ENCODE assay signal across 11 cellular contexts in genomic region chr12:64782181-64782580, GRCh38. TPM values are rescaled to one million over a fixed set of nuclear protein-coding genes. Genes with fewer than 3 reads are reported as not detected.
A peak's percentile ranks its signal among the peaks of the same experiment; 100 is the strongest.
DNase-seq lines count a peak whose midpoint lies in the region; ATAC-seq, FAIRE-seq and TF ChIP-seq lines count a peak whose summit lies in the region.
"Had no signal": no experiment of that assay in that cellular context is flagged by ENCODE, and none has a peak within 500 bp of the region (broad histone marks: within the 10 kb centered on the region; RNA-seq: fewer than 3 reads in every experiment).

No MANE protein-coding gene starts in this region.

- no peaks in the 10 kb centered on the region for H3K9me3 Mint-ChIP-seq in activated CD4-positive, alpha-beta T cell treated with anti-CD3 and anti-CD28 coated beads, Interleukin-2, amount 10 ng/mL, durations not matched to agents 7 days and 5 days

- peak overlapping the region; percentile 63 for H3K4me3 Mint-ChIP-seq in activated CD4-positive, alpha-beta T cell treated with anti-CD3 and anti-CD28 coated beads, Interleukin-2, amount 10 ng/mL, durations not matched to agents 7 days and 5 days

- POLR2A ChIA-PET in activated CD4-positive, alpha-beta T cell treated with anti-CD3 and anti-CD28 coated beads, Interleukin-2, amount 10 ng/mL, durations not matched to agents 7 days and 5 days (lab: Charles Lee): no interaction called here

- H3K36me3 ChIP-seq in Peyer's patch (no peaks in the 10 kb centered on the region), gastroesophageal sphincter (no peaks in the 10 kb centered on the region), small intestine (ENCODE audit: control insufficient read depth in 2 of 2, insufficient read depth in 2 of 2, low read length in 2 of 2) (no peaks in the 10 kb centered on the region), tibial nerve (no peaks in the 10 kb centered on the region)
- H3K36me3 ChIP-seq: sigmoid colon had no signal

- H3K9me3 ChIP-seq in Peyer's patch (no peaks in the 10 kb centered on the region), gastroesophageal sphincter (no peaks in the 10 kb centered on the region), small intestine (ENCODE audit: control insufficient read depth, low read depth) (no peaks in the 10 kb centered on the region), tibial nerve (no peaks in the 10 kb centered on the region)
- H3K9me3 ChIP-seq: sigmoid colon had no signal

- no peak overlapping the region for H3K27ac ChIP-seq in Peyer's patch
- no peak overlapping the region for H3K27ac ChIP-seq in gastroesophageal sphincter
- no peak overlapping the region for H3K27ac ChIP-seq in small intestine (ENCODE audit: low read depth in 1 of 2, low read length in 1 of 2)
- no peak overlapping the region for H3K27ac ChIP-seq in tibial nerve
- H3K27ac ChIP-seq: sigmoid colon had no signal

- CTCF ChIA-PET in activated CD4-positive, alpha-beta T cell treated with anti-CD3 and anti-CD28 coated beads, Interleukin-2, amount 10 ng/mL, durations not matched to agents 7 days and 5 days (lab: Charles Lee): interaction anchor here (1.4 kb wide), 1 partner anchor 14 kb away, joined by 6 read pairs; no protein-coding TSS in a partner anchor

- H3K4me1 ChIP-seq in Peyer's patch: peaks cover 0 to 24% (median 4%) of the 10 kb centered on the region in 4 donors
- peaks cover 0 to 26% (median 3%) of the 10 kb centered on the region in 3 donors for H3K4me1 ChIP-seq in gastroesophageal sphincter
- H3K4me1 ChIP-seq in small intestine (ENCODE audit: control insufficient read depth in 2 of 2, insufficient read depth in 1 of 2, low read depth in 1 of 2, low read length in 1 of 2): peaks cover 0 to 2% of the 10 kb centered on the region in 2 donors
- peaks cover 0 to 23% (median 14%) of the 10 kb centered on the region in 4 donors for H3K4me1 ChIP-seq in tibial nerve

- H3K4me3 ChIP-seq in Peyer's patch (peak overlapping the region in 3 of 4 donors; percentile 46 to 87 (median 74)), gastroesophageal sphincter (peak overlapping the region; percentile 11 to 67), small intestine (ENCODE audit: low read depth in 1 of 2, low read length in 2 of 2) (peak overlapping the region in 1 of 2 donors; percentile 72), tibial nerve (peak overlapping the region in 2 of 4 donors; percentile 60 to 61)

- peaks cover 2% of the 10 kb centered on the region for H3K36me3 Mint-ChIP-seq in activated CD4-positive, alpha-beta T cell treated with anti-CD3 and anti-CD28 coated beads, Interleukin-2, amount 10 ng/mL, durations not matched to agents 7 days and 5 days (ENCODE audit: low read depth)

- no peak overlapping the region for H3K27ac Mint-ChIP-seq in activated CD4-positive, alpha-beta T cell treated with anti-CD3 and anti-CD28 coated beads, Interleukin-2, amount 10 ng/mL, durations not matched to agents 7 days and 5 days

- TF ChIP-seq POLR2A in Peyer's patch (IDR thresholded peaks at IDR 0.05): no peak
- no peak for TF ChIP-seq POLR2A in gastroesophageal sphincter (IDR thresholded peaks at IDR 0.05)
- no peak for TF ChIP-seq POLR2A in tibial nerve (IDR thresholded peaks at IDR 0.05)

- ATAC-seq in gastroesophageal sphincter (no peak), omental fat pad (ENCODE audit: low FRiP score) (no peak)

- H3K27me3 ChIP-seq in Peyer's patch: no peaks in the 10 kb centered on the region
- peaks cover 67% of the 10 kb centered on the region for H3K27me3 ChIP-seq in gastroesophageal sphincter
- H3K27me3 ChIP-seq in small intestine (ENCODE audit: control insufficient read depth in 2 of 2, insufficient read depth in 2 of 2, low read length in 2 of 2): peaks cover 0 to 6% of the 10 kb centered on the region in 2 donors
- peaks cover 0 to 48% of the 10 kb centered on the region in 2 donors for H3K27me3 ChIP-seq in tibial nerve

- peaks cover 15% of the 10 kb centered on the region for H3K4me1 Mint-ChIP-seq in activated CD4-positive, alpha-beta T cell treated with anti-CD3 and anti-CD28 coated beads, Interleukin-2, amount 10 ng/mL, durations not matched to agents 7 days and 5 days

- TF ChIP-seq CTCF in Peyer's patch (IDR thresholded peaks at IDR 0.05) (no peak), gastroesophageal sphincter (IDR thresholded peaks at IDR 0.05) (no peak), omental fat pad (IDR thresholded peaks at IDR 0.05) (no peak), tibial nerve (IDR thresholded peaks at IDR 0.05) (no peak)

- peaks cover 69% of the 10 kb centered on the region for H3K27me3 Mint-ChIP-seq in activated CD4-positive, alpha-beta T cell treated with anti-CD3 and anti-CD28 coated beads, Interleukin-2, amount 10 ng/mL, durations not matched to agents 7 days and 5 days

- FAIRE-seq in small intestine (lab: Jason Lieb, UNC): no peak

- no peak for DNase-seq in activated CD4-positive, alpha-beta T cell treated with anti-CD3 and anti-CD28 coated beads, Interleukin-2, amount 10 ng/mL, durations not matched to agents 7 days and 5 days
- no peak for DNase-seq in activated CD4-positive, alpha-beta T cell treated with anti-CD3 and anti-CD28 coated beads for 48 hours
- DNase-seq in Peyer's patch (no peak), small intestine (peak; percentile 18), omental fat pad (ENCODE audit: low spot score) (no peak), NCI-H1092 treated with DMSO at 0.1 percent for 48 hours (lab: John Stamatoyannopoulos, UW) (no peak), tibial nerve (ENCODE audit: low spot score in 2 of 2) (no peak)
- DNase-seq: activated CD8-positive, alpha-beta memory T cell treated with anti-CD3 and anti-CD28 coated beads, Interleukin-2, amount 50 U/mL, for 4 hours; NCI-H524; sigmoid colon had no signal

- WGBS in gastroesophageal sphincter (ENCODE audit: low coverage in 1 of 2), 2 donors: 55 to 57% methylated on average over 2 to 3 of the region's 3 CpGs
- WGBS in small intestine, 3 donors: 6 to 19% (median 6%) methylated on average over 3 of the region's 3 CpGs
- 37 to 49% methylated on average over 3 of the region's 3 CpGs for WGBS in tibial nerve, 2 donors

- TF ChIP-seq EP300 in gastroesophageal sphincter (IDR thresholded peaks at IDR 0.05): no peak
- no peak for TF ChIP-seq EP300 in tibial nerve (IDR thresholded peaks at IDR 0.05)

RNA-seq across cellular contexts. Expression of gene GNS, which starts 23.0 kb away (rescaled TPM):
- total RNA-seq in activated CD4-positive, alpha-beta T cell treated with anti-CD3 and anti-CD28 coated beads, Interleukin-2, amount 10 ng/mL, durations not matched to agents 7 days and 5 days: 10 to 100 TPM; 25.3 to 31.3 TPM
- total RNA-seq in Peyer's patch: 100 to 1,000 TPM in 2 of 4 donors, 10 to 100 TPM in 2; 19.8 to 146 (median 102) TPM
- 100 to 1,000 TPM in 1 of 4 donors, 10 to 100 TPM in 3; 69.3 to 116 (median 89.7) TPM for total RNA-seq in gastroesophageal sphincter
- polyA plus RNA-seq in small intestine: 10 to 100 TPM in 1 of 3 donors, 1 to 10 TPM in 2; 8.3 to 38.2 (median 9.7) TPM
- total RNA-seq in omental fat pad: 100 to 1,000 TPM; 131 to 204 (median 172) TPM
- 10 to 100 TPM; 72.2 to 88.4 (median 81.4) TPM for total RNA-seq in tibial nerve

RNA-seq across cellular contexts. Expression of gene TBC1D30, which starts 42.3 kb away (rescaled TPM):
- total RNA-seq in activated CD4-positive, alpha-beta T cell treated with anti-CD3 and anti-CD28 coated beads, Interleukin-2, amount 10 ng/mL, durations not matched to agents 7 days and 5 days: under 1 TPM; 0.19 to 0.20 TPM
- total RNA-seq in Peyer's patch: 10 to 100 TPM in 3 of 4 donors, 1 to 10 TPM in 1; 7.8 to 16.8 (median 10.9) TPM
- total RNA-seq in gastroesophageal sphincter: 1 to 10 TPM in 3 of 4 donors, under 1 TPM in 1; 0.35 to 6.7 (median 2.5) TPM
- polyA plus RNA-seq in small intestine: 1 to 10 TPM; 2.2 to 7.7 (median 4.7) TPM
- total RNA-seq in omental fat pad: 10 to 100 TPM in 2 of 4 donors, 1 to 10 TPM in 2; 2.6 to 20.9 (median 9.3) TPM
- total RNA-seq in tibial nerve: 10 to 100 TPM in 1 of 4 donors, 1 to 10 TPM in 3; 2.5 to 11.4 (median 6.6) TPM
